ENCODE assay signal across 8 cellular contexts in genomic region chr3:129248286-129248979, GRCh38. TPM values are rescaled to one million over a fixed set of nuclear protein-coding genes. Genes with fewer than 3 reads are reported as not detected.
A peak's percentile ranks its signal among the peaks of the same experiment; 100 is the strongest.
DNase-seq lines count a peak whose midpoint lies in the region; ATAC-seq, FAIRE-seq and TF ChIP-seq lines count a peak whose summit lies in the region.

No MANE protein-coding gene starts in this region.

- 82% methylated on average over 21 of the region's 21 CpGs; no CpG with 5 or more reads in 1 of the 2 experiments for WGBS in H1 (ENCODE audit: extremely low coverage in 1 of 2, insufficient coverage in 1 of 2, insufficient read length in 1 of 2, insufficient replicate concordance in 2 of 2, low coverage in 1 of 2, low lambda C conversion rate in 2 of 2, missing lambda C conversion rate in 1 of 2), 2 experiments

- DNase-seq in CD4-positive, alpha-beta memory T cell: no peak
- DNase-seq in H1 (ENCODE audit: low read depth in 1 of 2, low spot score in 2 of 2) (no peak), NCI-H524 treated with DMSO at 0.1 percent for 48 hours (lab: John Stamatoyannopoulos, UW) (no peak), germinal center (ENCODE audit: low spot score) (no peak)

- no peaks in the 10 kb centered on the region for H3K27me3 ChIP-seq in CD4-positive, alpha-beta memory T cell (ENCODE audit: insufficient read depth, low read length)
- no peaks in the 10 kb centered on the region for H3K27me3 ChIP-seq in OCI-LY1 (ENCODE audit: insufficient read depth, low read length)
- no peaks in the 10 kb centered on the region for H3K27me3 ChIP-seq in H1 (replicated peaks in 1 of 4; ENCODE audit: control insufficient read depth in 3 of 4, extremely low read depth in 1 of 4, insufficient read depth in 3 of 4, low read length in 3 of 4)
- H3K27me3 ChIP-seq in neuron (ENCODE audit: insufficient read depth, low read length): no peaks in the 10 kb centered on the region

- no peak overlapping the region for H2AFZ ChIP-seq in OCI-LY1 (ENCODE audit: low read length)
- no peak overlapping the region for H2AFZ ChIP-seq in H1 (ENCODE audit: low read length)
- peak overlapping the region; percentile 84 for H2AFZ ChIP-seq in neuron (ENCODE audit: low read depth, low read length)

- H3K9me3 Mint-ChIP-seq in CD4-positive, alpha-beta memory T cell: no peaks in the 10 kb centered on the region

- peaks cover 17 to 32% of the 10 kb centered on the region in 2 donors for H3K36me3 Mint-ChIP-seq in CD4-positive, alpha-beta memory T cell

- H2BK5ac ChIP-seq in H1 (ENCODE audit: low read depth, low read length): no peak overlapping the region

- H2BK12ac ChIP-seq in H1 (ENCODE audit: low read depth, low read length): no peak overlapping the region; the same call in 1 of the 2 replicates

- H3K14ac ChIP-seq in H1 (ENCODE audit: insufficient read length): no peak overlapping the region

- H2BK120ac ChIP-seq in H1 (replicated peaks; ENCODE audit: low read depth, low read length): no peak overlapping the region

- TF ChIP-seq RAD21 in H1 (IDR thresholded peaks at IDR 0.05 in 1 of 2, conservative IDR thresholded peaks at IDR 0.05 in 1 of 2; ENCODE audit: low read depth in 2 of 2, low read length in 2 of 2): no peak

- H3K18ac ChIP-seq in H1 (ENCODE audit: extremely low read depth, low read length): no peak overlapping the region

- H4K91ac ChIP-seq in H1 (replicated peaks; ENCODE audit: insufficient read length, low read length): no peak overlapping the region

- H3K27ac ChIP-seq in CD4-positive, alpha-beta memory T cell (ENCODE audit: low read depth, low read length): peak overlapping the region; percentile 92
- H3K27ac ChIP-seq in OCI-LY1 (ENCODE audit: low read depth, low read length, poor library complexity, severe bottlenecking): peak overlapping the region; percentile 61
- no peak overlapping the region for H3K27ac ChIP-seq in H1 (ENCODE audit: low read depth, low read length)

- H3K4me1 Mint-ChIP-seq in CD4-positive, alpha-beta memory T cell: peaks cover 18 to 62% (median 41%) of the 10 kb centered on the region in 4 donors

- no peak for TF ChIP-seq POLR2A in H1 (IDR thresholded peaks at IDR 0.05; ENCODE audit: control extremely low read depth in 1 of 2, low read depth in 2 of 2, low read length in 2 of 2)

- peak overlapping the region; percentile 92 to 98 (median 97) for H3K27ac Mint-ChIP-seq in CD4-positive, alpha-beta memory T cell

- CTCF ChIA-PET in CD4-positive, alpha-beta memory T cell (lab: Charles Lee; ENCODE audit: partially characterized antibody): interaction anchor here (0.8 to 9.4 kb wide), 8 partner anchors 9 to 278 kb away, joined by 3 to 253 read pairs (median 10); a partner anchor contains a TSS
- CTCF ChIA-PET in H1 (lab: Charles Lee; ENCODE audit: partially characterized antibody): interaction anchor here (0.6 to 2.6 kb wide), 8 partner anchors 9 to 371 kb away, joined by 3 to 10 read pairs (median 3); a partner anchor contains a TSS

- H3K9ac ChIP-seq in OCI-LY1 (ENCODE audit: low read length): peak overlapping the region; percentile 88
- peak overlapping the region in 1 of 4 experiments; percentile 96; a peak in 2 of 7 replicates for H3K9ac ChIP-seq in H1 (replicated peaks in 1 of 4; ENCODE audit: extremely low read depth in 1 of 4, low read depth in 3 of 4, low read length in 3 of 4)

- peak overlapping the region; percentile 91 to 98 (median 96) for H3K4me3 Mint-ChIP-seq in CD4-positive, alpha-beta memory T cell

- POLR2A ChIA-PET in CD4-positive, alpha-beta memory T cell (lab: Charles Lee; ENCODE audit: partially characterized antibody): interaction anchor here (1.1 to 6.9 kb wide), 12 partner anchors 10 to 631 kb away, joined by 3 to 90 read pairs (median 15); partner anchors contain the start of genes CNBP and HMCES
- POLR2A ChIA-PET in H1 (lab: Charles Lee; ENCODE audit: partially characterized antibody): interaction anchor here (1.3 to 4.4 kb wide), 7 partner anchors 18 to 83 kb away, joined by 4 to 39 read pairs (median 8); partner anchors contain the start of gene CNBP

- H3K27me3 Mint-ChIP-seq in CD4-positive, alpha-beta memory T cell: no peaks in the 10 kb centered on the region

- H3K4me3 ChIP-seq in CD4-positive, alpha-beta memory T cell (ENCODE audit: low read length in 2 of 2): peak overlapping the region; percentile 88 to 91
- peak overlapping the region; percentile 83 for H3K4me3 ChIP-seq in OCI-LY1 (ENCODE audit: low read depth, low read length, poor library complexity, severe bottlenecking)
- H3K4me3 ChIP-seq in H1 (ENCODE audit: extremely low read depth in 1 of 4, insufficient read depth in 2 of 4, low read depth in 3 of 4, low read length in 4 of 4): peak overlapping the region; percentile 75 to 93 (median 87); a peak in 7 of 8 replicates
- H3K4me3 ChIP-seq in neuron (ENCODE audit: low read length): peak overlapping the region; percentile 95

- peak overlapping the region; percentile 87; the same call in 1 of the 2 replicates for H4K8ac ChIP-seq in H1 (ENCODE audit: extremely low read depth, insufficient read depth, low read length)

- H2BK15ac ChIP-seq in H1 (ENCODE audit: low read length): no peak overlapping the region

- ATAC-seq in HG02571 (IDR thresholded peaks at IDR 0.05; ENCODE audit: unreplicated experiment) (no peak), GM21390 (IDR thresholded peaks at IDR 0.05; ENCODE audit: unreplicated experiment) (no peak)

- no peaks in the 10 kb centered on the region for H4K20me1 ChIP-seq in OCI-LY1 (ENCODE audit: insufficient read depth, low read length)
- peaks cover 0 to 5% of the 10 kb centered on the region in 2 experiments for H4K20me1 ChIP-seq in H1 (replicated peaks in 1 of 2; ENCODE audit: control insufficient read depth in 1 of 2, insufficient read depth in 2 of 2, low read length in 2 of 2)

- H3F3A ChIP-seq in OCI-LY1 (ENCODE audit: insufficient read depth, low read length): no peaks in the 10 kb centered on the region

- H2AK5ac ChIP-seq in H1 (ENCODE audit: low read depth, low read length): no peak overlapping the region

- H3K9me2 ChIP-seq in OCI-LY1 (ENCODE audit: low read depth, low read length): no peaks in the 10 kb centered on the region

- no peak for TF ChIP-seq EP300 in H1 (IDR thresholded peaks at IDR 0.05; ENCODE audit: borderline replicate concordance in 1 of 2, low read depth in 2 of 2, low read length in 2 of 2)

- H2BK20ac ChIP-seq in H1 (ENCODE audit: low read length): no peak overlapping the region

- H3K9me3 ChIP-seq in CD4-positive, alpha-beta memory T cell (ENCODE audit: control insufficient read depth in 1 of 2, low read length in 2 of 2): no peaks in the 10 kb centered on the region
- H3K9me3 ChIP-seq in OCI-LY1 (ENCODE audit: low read length): no peaks in the 10 kb centered on the region
- H3K9me3 ChIP-seq in H1 (ENCODE audit: insufficient read depth in 2 of 2, low read depth in 1 of 2, low read length in 1 of 2): no peaks in the 10 kb centered on the region
- no peaks in the 10 kb centered on the region for H3K9me3 ChIP-seq in neuron (ENCODE audit: low read length)

- H3K79me2 ChIP-seq in OCI-LY1 (ENCODE audit: insufficient read depth, low read length) (peaks cover 12% of the 10 kb centered on the region), H1 (ENCODE audit: control insufficient read depth in 1 of 2, insufficient read depth in 2 of 2, low read length in 2 of 2) (peaks cover 0 to 12% of the 10 kb centered on the region in 2 experiments; a peak in 3 of 4 replicates)

- H3K56ac ChIP-seq in H1 (replicated peaks; ENCODE audit: insufficient read length, low read depth, low read length): no peak overlapping the region

- no peak overlapping the region for H3K23ac ChIP-seq in H1 (ENCODE audit: insufficient read length)

- peaks cover 14% of the 10 kb centered on the region for H3K36me3 ChIP-seq in CD4-positive, alpha-beta memory T cell (ENCODE audit: insufficient read depth, low read length)
- H3K36me3 ChIP-seq in OCI-LY1 (ENCODE audit: insufficient read depth, low read length) (peaks cover 16% of the 10 kb centered on the region), H1 (ENCODE audit: control insufficient read depth in 2 of 4, insufficient read depth in 4 of 4, low read length in 3 of 4) (peaks cover 4 to 16% (median 9%) of the 10 kb centered on the region in 4 experiments), neuron (ENCODE audit: insufficient read depth, low read length) (peaks cover 17% of the 10 kb centered on the region)

- intact Hi-C loops in CD4-positive, alpha-beta memory T cell (cut with micrococcal nuclease): loop anchor here (2.0 to 5.0 kb wide), 2 partner anchors 66 to 631 kb away; no protein-coding TSS in a partner anchor

- H3K4me1 ChIP-seq in CD4-positive, alpha-beta memory T cell (ENCODE audit: insufficient read depth, low read length): peaks cover 30% of the 10 kb centered on the region
- H3K4me1 ChIP-seq in OCI-LY1 (ENCODE audit: insufficient read depth, low read length, severe bottlenecking): peaks cover 33% of the 10 kb centered on the region
- H3K4me1 ChIP-seq in H1 (replicated peaks in 1 of 4; ENCODE audit: control insufficient read depth in 3 of 4, insufficient read depth in 4 of 4, low read length in 3 of 4): peaks cover 0 to 6% (median 1%) of the 10 kb centered on the region in 4 experiments; a peak in 4 of 7 replicates
- peaks cover 15% of the 10 kb centered on the region for H3K4me1 ChIP-seq in neuron (ENCODE audit: insufficient read depth, low read length)

- H3K4ac ChIP-seq in H1 (replicated peaks; ENCODE audit: insufficient read length, low read depth, low read length): no peak overlapping the region

- peaks cover 10% of the 10 kb centered on the region for H3K23me2 ChIP-seq in H1 (ENCODE audit: low read depth, low read length)

- H3K4me2 ChIP-seq in OCI-LY1 (ENCODE audit: low read length) (peak overlapping the region; percentile 90), H1 (ENCODE audit: insufficient read depth in 1 of 2, low read depth in 2 of 2, low read length in 2 of 2) (peak overlapping the region; percentile 80 to 84)

- H4K5ac ChIP-seq in H1 (ENCODE audit: insufficient read length, low read depth, low read length): no peak overlapping the region

- peaks cover 5% of the 10 kb centered on the region; the same call in 1 of the 2 replicates for H3K79me1 ChIP-seq in H1 (ENCODE audit: low read depth, low read length)

- FAIRE-seq in H1 (lab: Jason Lieb, UNC): no peak

- TF ChIP-seq CTCF in OCI-LY1 (IDR thresholded peaks at IDR 0.05; ENCODE audit: low read length): no peak
- no peak for TF ChIP-seq CTCF in H1 (IDR thresholded peaks at IDR 0.05; ENCODE audit: control extremely low read depth in 1 of 3, insufficient read depth in 1 of 3, low read depth in 1 of 3, low read length in 3 of 3)

RNA-seq across cellular contexts. Expression of gene COPG1, which starts 1.0 kb away (rescaled TPM):
- total RNA-seq in CD4-positive, alpha-beta memory T cell: 100 to 1,000 TPM; 147 TPM
- polyA plus RNA-seq in CD4-positive, alpha-beta memory T cell: 100 to 1,000 TPM in 1 of 2 donors, 10 to 100 TPM in 1; 67.4 to 111 TPM
- 104 and 106 TPM in 2 replicates for total RNA-seq in H1 (2021; fragmentation: NEBNext Ultra II Directional; extraction: Animal tissue kit (Norgen Biotek cat#: 25700))
- polyA plus RNA-seq in H1 (2011; rRNA removed): 50.7 and 52.7 TPM in 2 replicates
- polyA plus RNA-seq in H1 (2011; cell fraction: cytosol; rRNA removed): 54.2 TPM
- 90.8 TPM for polyA plus RNA-seq in H1 (2011; cell fraction: nucleus; rRNA removed)
- 92.1 to 112 TPM (median 110 TPM) in 4 replicates for polyA plus RNA-seq in H1 (2012, experiment 1 of 2)
- 39.2 TPM for polyA plus RNA-seq in H1 (2012, experiment 2 of 2)
- 43.9 TPM for polyA plus RNA-seq in H1 (2013, experiment 1 of 2)
- polyA plus RNA-seq in H1 (2013, experiment 2 of 2): 38.8 TPM
- polyA minus RNA-seq in H1 (2011; rRNA and poly(A)+ RNA removed): 146 and 148 TPM in 2 replicates
- polyA minus RNA-seq in H1 (2011; cell fraction: cytosol; rRNA and poly(A)+ RNA removed): 62.9 TPM
- 68.0 TPM for polyA minus RNA-seq in H1 (2011; cell fraction: nucleus; rRNA and poly(A)+ RNA removed)

RNA-seq across cellular contexts. Expression of gene HMCES, which starts 30.2 kb away (rescaled TPM):
- 10 to 100 TPM; 50.1 to 52.5 TPM for total RNA-seq in CD4-positive, alpha-beta memory T cell
- polyA plus RNA-seq in CD4-positive, alpha-beta memory T cell: 100 to 1,000 TPM in 1 of 2 donors, 10 to 100 TPM in 1; 100.0 to 100 TPM
- total RNA-seq in H1 (2021; fragmentation: NEBNext Ultra II Directional; extraction: Animal tissue kit (Norgen Biotek cat#: 25700)): 46.7 and 49.5 TPM in 2 replicates
- 27.6 and 30.4 TPM in 2 replicates for polyA plus RNA-seq in H1 (2011; rRNA removed)
- polyA plus RNA-seq in H1 (2011; cell fraction: cytosol; rRNA removed): 26.4 TPM
- polyA plus RNA-seq in H1 (2011; cell fraction: nucleus; rRNA removed): 17.6 TPM
- 35.2 to 56.7 TPM (median 52.2 TPM) in 4 replicates for polyA plus RNA-seq in H1 (2012, experiment 1 of 2)
- 32.7 TPM for polyA plus RNA-seq in H1 (2012, experiment 2 of 2)
- 22.5 TPM for polyA plus RNA-seq in H1 (2013, experiment 1 of 2)
- 22.2 TPM for polyA plus RNA-seq in H1 (2013, experiment 2 of 2)
- 22.2 and 26.2 TPM in 2 replicates for polyA minus RNA-seq in H1 (2011; rRNA and poly(A)+ RNA removed)
- 17.0 TPM for polyA minus RNA-seq in H1 (2011; cell fraction: cytosol; rRNA and poly(A)+ RNA removed)
- 9.9 TPM for polyA minus RNA-seq in H1 (2011; cell fraction: nucleus; rRNA and poly(A)+ RNA removed)
